Comparison of ENCODE assay signal across 8 cellular contexts in the genomic region with DNA sequence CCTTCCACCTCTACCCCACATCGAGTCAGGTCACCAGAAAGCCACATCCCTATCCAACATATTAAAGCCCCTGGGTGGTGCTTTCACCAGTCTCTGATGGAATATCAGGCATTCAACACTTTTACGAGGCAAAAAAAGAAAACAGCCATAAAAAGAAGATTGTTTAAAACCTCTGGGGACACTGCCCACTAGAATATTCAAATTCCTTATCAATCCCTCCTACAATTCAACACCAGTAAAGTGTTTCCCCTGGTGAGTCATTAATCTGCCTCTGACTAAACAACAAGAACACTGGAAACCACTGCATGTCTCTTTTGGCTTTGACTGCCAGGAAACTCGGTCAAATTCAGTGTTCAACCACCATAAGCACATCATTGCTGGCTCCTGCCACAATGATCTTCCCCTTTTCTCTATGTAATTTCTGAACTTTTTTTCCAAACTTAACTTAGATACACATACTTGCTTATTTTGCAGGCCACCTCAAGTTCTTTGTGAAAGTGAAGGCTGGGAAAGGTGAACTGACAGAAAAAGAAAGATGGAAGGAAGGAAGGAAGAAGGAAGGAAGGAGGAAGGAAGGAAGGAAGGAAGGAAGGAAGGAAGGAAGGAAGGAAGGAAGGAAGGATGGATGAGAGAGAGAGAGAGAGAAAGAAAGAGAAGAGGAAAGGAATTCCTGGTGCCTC.
DNase-seq lines count a peak whose midpoint lies in the region; ATAC-seq lines count a peak whose summit lies in the region.

No MANE protein-coding gene starts in this region.

- intact Hi-C loops in activated naive CD4-positive, alpha-beta T cell treated with anti-CD3 and anti-CD28 coated beads for 36 hours (cut with micrococcal nuclease), result loop anchor here (1.0 to 10.0 kb wide), 4 partner anchors 56 to 536 kb away; a partner anchor contains a TSS

- H3K27ac Mint-ChIP-seq in activated naive CD4-positive, alpha-beta T cell treated with anti-CD3 and anti-CD28 coated beads for 36 hours, result peak overlapping the region; percentile 94
- H3K27ac Mint-ChIP-seq in activated naive CD4-positive, alpha-beta T cell treated with anti-CD3 and anti-CD28 coated beads, Interleukin-2, amount 10 ng/mL, durations not matched to agents 7 days and 5 days, result no peak overlapping the region
- peak overlapping the region; percentile 59 for H3K27ac Mint-ChIP-seq in activated naive CD8-positive, alpha-beta T cell treated with anti-CD3 and anti-CD28 coated beads, Interleukin-2, amount 50 U/mL, for 24 hours

- peaks cover 13% of the 10 kb centered on the region for H3K27me3 Mint-ChIP-seq in activated naive CD4-positive, alpha-beta T cell treated with anti-CD3 and anti-CD28 coated beads for 36 hours (ENCODE audit: low read depth)
- H3K27me3 Mint-ChIP-seq in activated naive CD4-positive, alpha-beta T cell treated with anti-CD3 and anti-CD28 coated beads, Interleukin-2, amount 10 ng/mL, durations not matched to agents 7 days and 5 days, result peaks cover 6% of the 10 kb centered on the region
- H3K27me3 Mint-ChIP-seq in activated naive CD8-positive, alpha-beta T cell treated with anti-CD3 and anti-CD28 coated beads, Interleukin-2, amount 50 U/mL, for 24 hours, result peaks cover 30% of the 10 kb centered on the region

- H3K4me1 Mint-ChIP-seq in activated naive CD4-positive, alpha-beta T cell treated with anti-CD3 and anti-CD28 coated beads for 36 hours (ENCODE audit: low read depth), result peaks cover 29% of the 10 kb centered on the region
- peaks cover 3% of the 10 kb centered on the region for H3K4me1 Mint-ChIP-seq in activated naive CD4-positive, alpha-beta T cell treated with anti-CD3 and anti-CD28 coated beads, Interleukin-2, amount 10 ng/mL, durations not matched to agents 7 days and 5 days
- peaks cover 30% of the 10 kb centered on the region for H3K4me1 Mint-ChIP-seq in activated naive CD8-positive, alpha-beta T cell treated with anti-CD3 and anti-CD28 coated beads, Interleukin-2, amount 50 U/mL, for 24 hours

- H3K36me3 Mint-ChIP-seq in activated naive CD4-positive, alpha-beta T cell treated with anti-CD3 and anti-CD28 coated beads for 36 hours (ENCODE audit: low read depth), result no peaks in the 10 kb centered on the region
- H3K36me3 Mint-ChIP-seq in activated naive CD4-positive, alpha-beta T cell treated with anti-CD3 and anti-CD28 coated beads, Interleukin-2, amount 10 ng/mL, durations not matched to agents 7 days and 5 days, result no peaks in the 10 kb centered on the region
- peaks cover 6% of the 10 kb centered on the region for H3K36me3 Mint-ChIP-seq in activated naive CD8-positive, alpha-beta T cell treated with anti-CD3 and anti-CD28 coated beads, Interleukin-2, amount 50 U/mL, for 24 hours (ENCODE audit: low read depth)

- H3K4me3 Mint-ChIP-seq in activated naive CD4-positive, alpha-beta T cell treated with anti-CD3 and anti-CD28 coated beads for 36 hours, result no peak overlapping the region
- H3K4me3 Mint-ChIP-seq in activated naive CD4-positive, alpha-beta T cell treated with anti-CD3 and anti-CD28 coated beads, Interleukin-2, amount 10 ng/mL, durations not matched to agents 7 days and 5 days, result no peak overlapping the region
- peak overlapping the region; percentile 42 for H3K4me3 Mint-ChIP-seq in activated naive CD8-positive, alpha-beta T cell treated with anti-CD3 and anti-CD28 coated beads, Interleukin-2, amount 50 U/mL, for 24 hours

- peak; percentile 75 for DNase-seq in activated naive CD4-positive, alpha-beta T cell treated with anti-CD3 and anti-CD28 coated beads for 36 hours
- DNase-seq in activated naive CD4-positive, alpha-beta T cell treated with anti-CD3 and anti-CD28 coated beads, Interleukin-2, amount 10 ng/mL, durations not matched to agents 7 days and 5 days, result no peak
- peak; percentile 14 for DNase-seq in activated naive CD8-positive, alpha-beta T cell treated with anti-CD3 and anti-CD28 coated beads, Interleukin-2, amount 50 U/mL, for 24 hours
- peak in 2 of 3 donors; percentile 8 to 15 for DNase-seq in stimulated activated CD4-positive, alpha-beta T cell treated with anti-CD3 and anti-CD28 coated beads, TNF-alpha, amount 100 ng/mL, for 48 hours (ENCODE audit: low read depth in 3 of 3)
- no peak for DNase-seq in NCI-H146 treated with DMSO at 0.1 percent for 48 hours (lab: John Stamatoyannopoulos, UW; ENCODE audit: unreplicated experiment)

- peaks cover 3% of the 10 kb centered on the region for H3K9me3 Mint-ChIP-seq in activated naive CD4-positive, alpha-beta T cell treated with anti-CD3 and anti-CD28 coated beads for 36 hours
- peaks cover 2% of the 10 kb centered on the region for H3K9me3 Mint-ChIP-seq in activated naive CD4-positive, alpha-beta T cell treated with anti-CD3 and anti-CD28 coated beads, Interleukin-2, amount 10 ng/mL, durations not matched to agents 7 days and 5 days
- peaks cover 4% of the 10 kb centered on the region for H3K9me3 Mint-ChIP-seq in activated naive CD8-positive, alpha-beta T cell treated with anti-CD3 and anti-CD28 coated beads, Interleukin-2, amount 50 U/mL, for 24 hours

- CTCF ChIA-PET in activated naive CD4-positive, alpha-beta T cell treated with anti-CD3 and anti-CD28 coated beads for 36 hours (lab: Charles Lee), result no interaction called here
- CTCF ChIA-PET in activated naive CD4-positive, alpha-beta T cell treated with anti-CD3 and anti-CD28 coated beads, Interleukin-2, amount 10 ng/mL, durations not matched to agents 7 days and 5 days (lab: Charles Lee), result no interaction called here

- ATAC-seq in HG03378 (IDR thresholded peaks at IDR 0.05; ENCODE audit: unreplicated experiment) (peak; percentile 73), GM21515 (IDR thresholded peaks at IDR 0.05; ENCODE audit: unreplicated experiment) (no peak), GM21528 (IDR thresholded peaks at IDR 0.05; ENCODE audit: low FRiP score, unreplicated experiment) (no peak)
- peak; percentile 79 for ATAC-seq in activated naive CD8-positive, alpha-beta T cell treated with anti-CD3 and anti-CD28 coated beads, Interleukin-2, amount 50 U/mL, for 24 hours

Comparison
In these comparisons a context has a peak if more than half of its experiments do, and no peak if none do; other contexts are left out.
1. DNase-seq: peak in activated naive CD4-positive, alpha-beta T cell treated with anti-CD3 and anti-CD28 coated beads for 36 hours (single experiment), activated naive CD8-positive, alpha-beta T cell treated with anti-CD3 and anti-CD28 coated beads, Interleukin-2, amount 50 U/mL, for 24 hours (single experiment) and stimulated activated CD4-positive, alpha-beta T cell treated with anti-CD3 and anti-CD28 coated beads, TNF-alpha, amount 100 ng/mL, for 48 hours (2 of 3); none in activated naive CD4-positive, alpha-beta T cell treated with anti-CD3 and anti-CD28 coated beads, Interleukin-2, amount 10 ng/mL, durations not matched to agents 7 days and 5 days (single experiment) and NCI-H146 treated with DMSO at 0.1 percent for 48 hours (single experiment).
2. ATAC-seq: peak in HG03378 (single experiment) and activated naive CD8-positive, alpha-beta T cell treated with anti-CD3 and anti-CD28 coated beads, Interleukin-2, amount 50 U/mL, for 24 hours (single experiment); none in GM21515 (single experiment) and GM21528 (single experiment).